ENCODE assay signal across 9 cellular contexts in the genomic region with DNA sequence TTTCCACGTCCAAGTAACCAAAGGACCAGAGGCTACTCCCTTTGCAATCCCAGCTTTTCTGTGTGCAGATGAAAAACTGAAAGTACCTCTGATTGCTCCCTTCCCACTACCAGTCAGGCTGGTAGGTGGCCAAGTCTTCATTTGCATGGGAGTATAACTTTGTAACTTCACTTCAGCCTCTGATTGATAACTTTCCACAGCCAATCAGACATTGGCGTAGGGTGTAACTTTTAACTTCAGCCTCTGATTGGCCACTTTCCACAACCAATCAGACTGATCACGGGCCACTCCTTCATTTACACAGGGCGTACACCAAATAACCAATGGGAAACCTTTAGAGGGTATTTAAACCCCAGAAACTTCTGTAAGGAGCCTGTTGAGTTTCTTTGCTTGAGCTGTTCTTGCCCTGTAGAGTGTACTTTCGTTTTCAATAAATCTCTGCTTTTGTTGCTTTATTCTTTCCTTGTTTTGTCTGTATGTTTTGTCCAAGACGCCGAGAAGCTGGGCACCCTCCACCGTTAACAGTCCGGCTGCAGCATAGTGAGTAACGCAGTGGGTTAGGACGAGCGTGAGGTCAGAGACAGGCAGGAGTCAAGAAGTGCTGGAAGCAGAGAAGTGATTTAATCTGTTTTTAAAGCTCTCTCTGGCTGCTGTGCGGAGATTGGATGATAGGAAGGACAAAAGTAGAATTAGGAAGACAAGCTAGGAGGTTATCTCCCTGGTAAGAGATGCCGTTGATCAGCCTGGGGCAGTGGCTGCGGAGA. TPM values are rescaled to one million over a fixed set of nuclear protein-coding genes. Genes with fewer than 3 reads are reported as not detected.
A peak's percentile ranks its signal among the peaks of the same experiment; 100 is the strongest.
DNase-seq lines count a peak whose midpoint lies in the region; ATAC-seq and TF ChIP-seq lines count a peak whose summit lies in the region.
"Had no signal": no experiment of that assay in that cellular context is flagged by ENCODE, and none has a peak within 500 bp of the region (broad histone marks: within the 10 kb centered on the region; RNA-seq: fewer than 3 reads in every experiment).

No MANE protein-coding gene starts in this region.

- no peak overlapping the region for H2BK5ac ChIP-seq in mesenchymal stem cell (ENCODE audit: low read depth, low read length, poor library complexity, severe bottlenecking)

- H3K9ac ChIP-seq in HUES48 (ENCODE audit: low read depth, low read length), result no peak overlapping the region
- peak overlapping the region; percentile 83 for H3K9ac ChIP-seq in mesenchymal stem cell (ENCODE audit: low read length)

- H3K14ac ChIP-seq in mesenchymal stem cell (ENCODE audit: low read length in 2 of 2), result no peak overlapping the region

- no peak overlapping the region for H2AFZ ChIP-seq in mesenchymal stem cell (ENCODE audit: low read depth, low read length)

- H3K4me3 ChIP-seq in HUES48 (ENCODE audit: low read depth, low read length) (peak overlapping the region; percentile 27; the same call in 1 of the 2 replicates), mesenchymal stem cell (ENCODE audit: insufficient read depth in 1 of 2, low read depth in 1 of 2, low read length in 2 of 2) (peak overlapping the region in 1 of 2 experiments; percentile 82)

- H3K9me3 ChIP-seq in HUES48 (ENCODE audit: control insufficient read depth, insufficient read depth, low read length) (peaks cover 2% of the 10 kb centered on the region; the same call in 1 of the 2 replicates), mesenchymal stem cell (ENCODE audit: control insufficient read depth, low read length) (peaks cover 3% of the 10 kb centered on the region)

- H3K27ac ChIP-seq in C4-2B (peak overlapping the region; percentile 64), HUES48 (ENCODE audit: low read depth, low read length) (no peak overlapping the region), mesenchymal stem cell (ENCODE audit: low read length, poor library complexity, severe bottlenecking) (no peak overlapping the region)
- H3K27ac ChIP-seq: HL-60 had no signal

- peak overlapping the region; percentile 53 for H4K8ac ChIP-seq in mesenchymal stem cell (ENCODE audit: low read length)

- H3K23ac ChIP-seq in mesenchymal stem cell (ENCODE audit: low read length in 2 of 2), result no peak overlapping the region

- peaks cover 1% of the 10 kb centered on the region for H3K79me1 ChIP-seq in mesenchymal stem cell (replicated peaks; ENCODE audit: low read length, poor library complexity, severe bottlenecking)

- H3K4me1 ChIP-seq in HUES48 (ENCODE audit: control insufficient read depth, insufficient read depth, low read length) (peaks cover 17% of the 10 kb centered on the region), mesenchymal stem cell (ENCODE audit: control insufficient read depth, insufficient read depth, low read depth, low read length) (peaks cover 4% of the 10 kb centered on the region)

- H3K4me2 ChIP-seq in mesenchymal stem cell (ENCODE audit: low read length, poor library complexity, severe bottlenecking), result no peak overlapping the region

- no peak overlapping the region for H2BK12ac ChIP-seq in mesenchymal stem cell (ENCODE audit: low read length in 2 of 2)

- H3K18ac ChIP-seq in mesenchymal stem cell (ENCODE audit: low read depth in 1 of 2, low read length in 2 of 2), result no peak overlapping the region

- H3K27me3 ChIP-seq in HUES48 (ENCODE audit: control insufficient read depth, insufficient read depth, low read length), result no peaks in the 10 kb centered on the region
- no peaks in the 10 kb centered on the region for H3K27me3 ChIP-seq in mesenchymal stem cell (ENCODE audit: control insufficient read depth in 1 of 2, insufficient read depth in 1 of 2, low read length in 2 of 2)

- no peak overlapping the region for H2AK5ac ChIP-seq in mesenchymal stem cell (ENCODE audit: low read length, severe bottlenecking)

- H3K4ac ChIP-seq in mesenchymal stem cell (ENCODE audit: low read depth in 1 of 2, low read length in 2 of 2), result no peak overlapping the region

- no peak overlapping the region for H4K91ac ChIP-seq in mesenchymal stem cell (ENCODE audit: low read length)

- ATAC-seq in GM19023 (IDR thresholded peaks at IDR 0.05; ENCODE audit: unreplicated experiment) (no peak), HG03571 (IDR thresholded peaks at IDR 0.05; ENCODE audit: unreplicated experiment) (no peak)

- TF ChIP-seq CTCF in C4-2B (conservative IDR thresholded peaks at IDR 0.05), result no peak

- DNase-seq in OCI-M1 (lab: John Stamatoyannopoulos, UW), result peak; percentile 96
- peak; percentile 67 for DNase-seq in ecto neural progenitor cell (ENCODE audit: low spot score)
- DNase-seq in mesenchymal stem cell, result peak; percentile 72
- DNase-seq in GOT3 (lab: John Stamatoyannopoulos, UW), result no peak

- 80% methylated on average over 13 of the region's 15 CpGs for WGBS in mesenchymal stem cell

- H2BK15ac ChIP-seq in mesenchymal stem cell (ENCODE audit: low read depth, poor library complexity, severe bottlenecking), result no peak overlapping the region

- H3K36me3 ChIP-seq in HUES48 (ENCODE audit: control insufficient read depth, insufficient read depth, low read length) (peaks cover 2% of the 10 kb centered on the region), mesenchymal stem cell (ENCODE audit: control insufficient read depth in 1 of 2, insufficient read depth in 2 of 2, low read depth in 1 of 2, low read length in 2 of 2) (peaks cover 0 to 1% of the 10 kb centered on the region in 2 experiments)

- no peak overlapping the region for H2BK120ac ChIP-seq in mesenchymal stem cell (ENCODE audit: low read depth, low read length)

RNA-seq across cellular contexts. Expression of gene EXOSC2, which starts 3.5 kb away (rescaled TPM):
- 6.9 TPM for polyA plus RNA-seq in mesenchymal stem cell (2013, experiment 1 of 2)
- 6.9 TPM for polyA plus RNA-seq in mesenchymal stem cell (2013, experiment 2 of 2)

RNA-seq across cellular contexts. Expression of gene PRDM12, which starts 25.7 kb away (rescaled TPM):
- 0.03 TPM for polyA plus RNA-seq in mesenchymal stem cell (2013, experiment 1 of 2)
- 0.04 TPM for polyA plus RNA-seq in mesenchymal stem cell (2013, experiment 2 of 2)
